1 cellular context compared by ENCODE assay signal in the genomic region with DNA sequence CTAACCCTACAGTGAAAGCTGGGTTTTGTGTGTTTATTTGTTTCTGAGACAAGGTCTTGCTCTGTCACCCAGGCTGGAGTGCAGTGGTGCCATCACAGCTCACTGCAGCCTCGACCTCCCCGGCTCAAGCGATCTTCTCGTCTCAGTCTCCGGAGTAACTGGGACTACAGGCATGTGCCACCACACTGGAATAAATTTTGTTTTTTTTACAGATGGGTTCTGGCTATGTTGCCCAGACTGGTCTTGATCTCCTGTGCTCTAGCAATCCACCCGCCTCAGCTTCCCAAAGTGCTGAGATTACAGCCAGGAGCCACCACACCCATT.
TF ChIP-seq lines count a peak whose summit lies in the region.

No MANE protein-coding gene starts in this region.

TF ChIP-seq in IMR-90, 13 proteins besides CTCF, POLR2A, EP300 and RAD21:
- TF ChIP-seq RFX5 (IDR thresholded peaks at IDR 0.05; ENCODE audit: low read depth, low read length): no peak
- TF ChIP-seq BHLHE40 (IDR thresholded peaks at IDR 0.05; ENCODE audit: low read depth, low read length): no peak
- no peak for TF ChIP-seq FOS (IDR thresholded peaks at IDR 0.05; ENCODE audit: low read depth, low read length)
- TF ChIP-seq SMC3 (IDR thresholded peaks at IDR 0.05; ENCODE audit: low read depth, low read length): no peak
- no peak for TF ChIP-seq MXI1 (IDR thresholded peaks at IDR 0.05; ENCODE audit: borderline replicate concordance, low read depth, low read length)
- TF ChIP-seq, protein P1, sequence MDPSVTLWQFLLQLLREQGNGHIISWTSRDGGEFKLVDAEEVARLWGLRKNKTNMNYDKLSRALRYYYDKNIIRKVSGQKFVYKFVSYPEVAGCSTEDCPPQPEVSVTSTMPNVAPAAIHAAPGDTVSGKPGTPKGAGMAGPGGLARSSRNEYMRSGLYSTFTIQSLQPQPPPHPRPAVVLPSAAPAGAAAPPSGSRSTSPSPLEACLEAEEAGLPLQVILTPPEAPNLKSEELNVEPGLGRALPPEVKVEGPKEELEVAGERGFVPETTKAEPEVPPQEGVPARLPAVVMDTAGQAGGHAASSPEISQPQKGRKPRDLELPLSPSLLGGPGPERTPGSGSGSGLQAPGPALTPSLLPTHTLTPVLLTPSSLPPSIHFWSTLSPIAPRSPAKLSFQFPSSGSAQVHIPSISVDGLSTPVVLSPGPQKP (IDR thresholded peaks at IDR 0.05; ENCODE audit: borderline replicate concordance, low read depth, low read length): no peak
- TF ChIP-seq MAFK (IDR thresholded peaks at IDR 0.05; ENCODE audit: low read depth, low read length): no peak
- TF ChIP-seq NFE2L2 (IDR thresholded peaks at IDR 0.05; ENCODE audit: low read depth, low read length): no peak
- no peak for TF ChIP-seq USF2 (IDR thresholded peaks at IDR 0.05; ENCODE audit: low read depth, low read length)
- no peak for TF ChIP-seq CEBPB (IDR thresholded peaks at IDR 0.05; ENCODE audit: low read depth, low read length)
- no peak for TF ChIP-seq MAZ (IDR thresholded peaks at IDR 0.05; ENCODE audit: borderline replicate concordance, low read depth, low read length)
- TF ChIP-seq RCOR1 (IDR thresholded peaks at IDR 0.05; ENCODE audit: insufficient replicate concordance, low read length): no peak
- TF ChIP-seq CHD1 (IDR thresholded peaks at IDR 0.05; ENCODE audit: low read depth, low read length): no peak
TF ChIP-seq in IMR-90: peak in this region for 0.
